Comparison of ENCODE assay signal across 1 cellular context in genomic region chr7:91264083-91264923, GRCh38.
A peak's percentile ranks its signal among the peaks of the same experiment; 100 is the strongest.
TF ChIP-seq lines count a peak whose summit lies in the region.

TSS of gene FZD1 (plus strand) at chr7:91264433. CDS start at chr7:91264881, 448 bp downstream.

TF ChIP-seq in K562, 482 proteins besides CTCF, POLR2A, EP300 and RAD21 (continued from another document and continues in another):
- TF ChIP-seq PRPF4 (IDR thresholded peaks at IDR 0.05; ENCODE audit: insufficient read depth, low read depth, low read length, poor library complexity, severe bottlenecking): no peak
- TF ChIP-seq NBN (IDR thresholded peaks at IDR 0.05; ENCODE audit: low read depth): peak; percentile 99
- no peak for TF ChIP-seq SETDB1 (IDR thresholded peaks at IDR 0.05; ENCODE audit: low read length)
- 0 out of 2 replicates have a peak, but pooled peaks have one; percentile 53 for TF ChIP-seq SMARCE1 (IDR thresholded peaks at IDR 0.05)
- TF ChIP-seq KLF6 (CRISPR knock-in tag; IDR thresholded peaks at IDR 0.05; ENCODE audit: borderline replicate concordance): peak; percentile 60; the same call in 1 of the 2 replicates
- no peak for TF ChIP-seq ZNF253 (CRISPR knock-in tag; conservative IDR thresholded peaks at IDR 0.05)
- no peak for TF ChIP-seq BACH1 (tag; IDR thresholded peaks at IDR 0.05)
- no peak for TF ChIP-seq RNF219 (CRISPR knock-in tag; IDR thresholded peaks at IDR 0.05)
- peak; percentile 82 for TF ChIP-seq SP1 (CRISPR knock-in tag; IDR thresholded peaks at IDR 0.05)
- no peak for TF ChIP-seq ZNF212 (CRISPR knock-in tag; IDR thresholded peaks at IDR 0.05)
- peak; percentile 34 for TF ChIP-seq CBFA2T3 (IDR thresholded peaks at IDR 0.05)
- no peak for TF ChIP-seq BRD9 (IDR thresholded peaks at IDR 0.05; ENCODE audit: low read depth, partially characterized antibody)
- peak; percentile 97 for TF ChIP-seq MTA3 (IDR thresholded peaks at IDR 0.05; ENCODE audit: borderline replicate concordance)
- TF ChIP-seq, protein P1, sequence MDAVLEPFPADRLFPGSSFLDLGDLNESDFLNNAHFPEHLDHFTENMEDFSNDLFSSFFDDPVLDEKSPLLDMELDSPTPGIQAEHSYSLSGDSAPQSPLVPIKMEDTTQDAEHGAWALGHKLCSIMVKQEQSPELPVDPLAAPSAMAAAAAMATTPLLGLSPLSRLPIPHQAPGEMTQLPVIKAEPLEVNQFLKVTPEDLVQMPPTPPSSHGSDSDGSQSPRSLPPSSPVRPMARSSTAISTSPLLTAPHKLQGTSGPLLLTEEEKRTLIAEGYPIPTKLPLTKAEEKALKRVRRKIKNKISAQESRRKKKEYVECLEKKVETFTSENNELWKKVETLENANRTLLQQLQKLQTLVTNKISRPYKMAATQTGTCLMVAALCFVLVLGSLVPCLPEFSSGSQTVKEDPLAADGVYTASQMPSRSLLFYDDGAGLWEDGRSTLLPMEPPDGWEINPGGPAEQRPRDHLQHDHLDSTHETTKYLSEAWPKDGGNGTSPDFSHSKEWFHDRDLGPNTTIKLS (IDR thresholded peaks at IDR 0.05; ENCODE audit: borderline replicate concordance, low read depth): peak; percentile 62; the same call in 1 of the 2 replicates
- TF ChIP-seq POLR2H (tag; IDR thresholded peaks at IDR 0.05; ENCODE audit: low read depth): peak; percentile 56; the same call in 1 of the 2 replicates
- no peak for TF ChIP-seq NFYB (IDR thresholded peaks at IDR 0.05; ENCODE audit: extremely low read depth, insufficient read length)
- peak; percentile 52 to 74; a peak in 2 of 4 replicates for TF ChIP-seq TBL1XR1 (IDR thresholded peaks at IDR 0.05; ENCODE audit: low read length in 2 of 2)
- TF ChIP-seq ZFP30 (CRISPR knock-in tag; IDR thresholded peaks at IDR 0.05; ENCODE audit: borderline replicate concordance): no peak
- no peak for TF ChIP-seq DNMT1 (IDR thresholded peaks at IDR 0.05)
- TF ChIP-seq TSC22D4 (tag; IDR thresholded peaks at IDR 0.05): no peak
- TF ChIP-seq ZNF316 (IDR thresholded peaks at IDR 0.05): no peak
- TF ChIP-seq NFIC (IDR thresholded peaks at IDR 0.05): peak; percentile 71
- TF ChIP-seq, protein P2, sequence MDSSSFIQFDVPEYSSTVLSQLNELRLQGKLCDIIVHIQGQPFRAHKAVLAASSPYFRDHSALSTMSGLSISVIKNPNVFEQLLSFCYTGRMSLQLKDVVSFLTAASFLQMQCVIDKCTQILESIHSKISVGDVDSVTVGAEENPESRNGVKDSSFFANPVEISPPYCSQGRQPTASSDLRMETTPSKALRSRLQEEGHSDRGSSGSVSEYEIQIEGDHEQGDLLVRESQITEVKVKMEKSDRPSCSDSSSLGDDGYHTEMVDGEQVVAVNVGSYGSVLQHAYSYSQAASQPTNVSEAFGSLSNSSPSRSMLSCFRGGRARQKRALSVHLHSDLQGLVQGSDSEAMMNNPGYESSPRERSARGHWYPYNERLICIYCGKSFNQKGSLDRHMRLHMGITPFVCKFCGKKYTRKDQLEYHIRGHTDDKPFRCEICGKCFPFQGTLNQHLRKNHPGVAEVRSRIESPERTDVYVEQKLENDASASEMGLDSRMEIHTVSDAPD (CRISPR knock-in tag; IDR thresholded peaks at IDR 0.05): no peak
- TF ChIP-seq ZNF217 (CRISPR knock-in tag; IDR thresholded peaks at IDR 0.05): no peak
- TF ChIP-seq ZNF395 (CRISPR knock-in tag; IDR thresholded peaks at IDR 0.05): no peak
- TF ChIP-seq, protein P3, sequence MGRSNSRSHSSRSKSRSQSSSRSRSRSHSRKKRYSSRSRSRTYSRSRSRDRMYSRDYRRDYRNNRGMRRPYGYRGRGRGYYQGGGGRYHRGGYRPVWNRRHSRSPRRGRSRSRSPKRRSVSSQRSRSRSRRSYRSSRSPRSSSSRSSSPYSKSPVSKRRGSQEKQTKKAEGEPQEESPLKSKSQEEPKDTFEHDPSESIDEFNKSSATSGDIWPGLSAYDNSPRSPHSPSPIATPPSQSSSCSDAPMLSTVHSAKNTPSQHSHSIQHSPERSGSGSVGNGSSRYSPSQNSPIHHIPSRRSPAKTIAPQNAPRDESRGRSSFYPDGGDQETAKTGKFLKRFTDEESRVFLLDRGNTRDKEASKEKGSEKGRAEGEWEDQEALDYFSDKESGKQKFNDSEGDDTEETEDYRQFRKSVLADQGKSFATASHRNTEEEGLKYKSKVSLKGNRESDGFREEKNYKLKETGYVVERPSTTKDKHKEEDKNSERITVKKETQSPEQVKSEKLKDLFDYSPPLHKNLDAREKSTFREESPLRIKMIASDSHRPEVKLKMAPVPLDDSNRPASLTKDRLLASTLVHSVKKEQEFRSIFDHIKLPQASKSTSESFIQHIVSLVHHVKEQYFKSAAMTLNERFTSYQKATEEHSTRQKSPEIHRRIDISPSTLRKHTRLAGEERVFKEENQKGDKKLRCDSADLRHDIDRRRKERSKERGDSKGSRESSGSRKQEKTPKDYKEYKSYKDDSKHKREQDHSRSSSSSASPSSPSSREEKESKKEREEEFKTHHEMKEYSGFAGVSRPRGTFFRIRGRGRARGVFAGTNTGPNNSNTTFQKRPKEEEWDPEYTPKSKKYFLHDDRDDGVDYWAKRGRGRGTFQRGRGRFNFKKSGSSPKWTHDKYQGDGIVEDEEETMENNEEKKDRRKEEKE (IDR thresholded peaks at IDR 0.05; ENCODE audit: borderline replicate concordance in 1 of 2, control insufficient read depth in 1 of 2, low read depth in 2 of 2, low read length in 1 of 2): 0 out of 4 replicates have a peak, but pooled peaks of 1 of the 2 experiments have one; percentile 56
- TF ChIP-seq, protein P4, sequence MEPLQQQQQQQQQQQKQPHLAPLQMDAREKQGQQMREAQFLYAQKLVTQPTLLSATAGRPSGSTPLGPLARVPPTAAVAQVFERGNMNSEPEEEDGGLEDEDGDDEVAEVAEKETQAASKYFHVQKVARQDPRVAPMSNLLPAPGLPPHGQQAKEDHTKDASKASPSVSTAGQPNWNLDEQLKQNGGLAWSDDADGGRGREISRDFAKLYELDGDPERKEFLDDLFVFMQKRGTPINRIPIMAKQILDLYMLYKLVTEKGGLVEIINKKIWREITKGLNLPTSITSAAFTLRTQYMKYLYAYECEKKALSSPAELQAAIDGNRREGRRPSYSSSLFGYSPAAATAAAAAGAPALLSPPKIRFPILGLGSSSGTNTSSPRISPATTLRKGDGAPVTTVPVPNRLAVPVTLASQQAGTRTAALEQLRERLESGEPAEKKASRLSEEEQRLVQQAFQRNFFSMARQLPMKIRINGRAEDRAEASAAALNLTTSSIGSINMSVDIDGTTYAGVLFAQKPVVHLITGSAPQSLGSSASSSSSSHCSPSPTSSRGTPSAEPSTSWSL (CRISPR knock-in tag; IDR thresholded peaks at IDR 0.05; ENCODE audit: borderline replicate concordance): no peak
- TF ChIP-seq TCF7L2 (IDR thresholded peaks at IDR 0.05; ENCODE audit: low read depth, low read length): no peak
- 0 out of 2 replicates have a peak, but pooled peaks have one; percentile 11 for TF ChIP-seq SRSF1 (IDR thresholded peaks at IDR 0.05; ENCODE audit: low read depth, low read length)
- TF ChIP-seq ZNF511 (CRISPR knock-in tag; IDR thresholded peaks at IDR 0.05): peak; percentile 15; the same call in 1 of the 2 replicates
- peak; percentile 100 for TF ChIP-seq PTBP1 (IDR thresholded peaks at IDR 0.05; ENCODE audit: low read depth, low read length)
- no peak for TF ChIP-seq PURB (CRISPR knock-in tag; IDR thresholded peaks at IDR 0.05; ENCODE audit: low read depth)
- TF ChIP-seq ZNF77 (CRISPR knock-in tag; IDR thresholded peaks at IDR 0.05): no peak
- no peak for TF ChIP-seq CLOCK (CRISPR knock-in tag; IDR thresholded peaks at IDR 0.05; ENCODE audit: borderline replicate concordance)
- no peak for TF ChIP-seq NFIX (CRISPR knock-in tag; IDR thresholded peaks at IDR 0.05; ENCODE audit: low read depth)
- TF ChIP-seq ZNF644 (tag; IDR thresholded peaks at IDR 0.05; ENCODE audit: low read depth): no peak; the same call in 1 of the 2 replicates
- TF ChIP-seq ZNF561 (CRISPR knock-in tag; conservative IDR thresholded peaks at IDR 0.05): no peak
- no peak for TF ChIP-seq ZFPM2 (CRISPR knock-in tag; IDR thresholded peaks at IDR 0.05)
- no peak for TF ChIP-seq RFX7 (CRISPR knock-in tag; IDR thresholded peaks at IDR 0.05)
- TF ChIP-seq, protein P5, sequence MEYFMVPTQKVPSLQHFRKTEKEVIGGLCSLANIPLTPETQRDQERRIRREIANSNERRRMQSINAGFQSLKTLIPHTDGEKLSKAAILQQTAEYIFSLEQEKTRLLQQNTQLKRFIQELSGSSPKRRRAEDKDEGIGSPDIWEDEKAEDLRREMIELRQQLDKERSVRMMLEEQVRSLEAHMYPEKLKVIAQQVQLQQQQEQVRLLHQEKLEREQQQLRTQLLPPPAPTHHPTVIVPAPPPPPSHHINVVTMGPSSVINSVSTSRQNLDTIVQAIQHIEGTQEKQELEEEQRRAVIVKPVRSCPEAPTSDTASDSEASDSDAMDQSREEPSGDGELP (CRISPR knock-in tag; IDR thresholded peaks at IDR 0.05; ENCODE audit: borderline replicate concordance): peak; percentile 91
- no peak; the same call in 1 of the 2 replicates for TF ChIP-seq TCFL5 (CRISPR knock-in tag; conservative IDR thresholded peaks at IDR 0.05)
- TF ChIP-seq XRCC4 (IDR thresholded peaks at IDR 0.05; ENCODE audit: extremely low read depth, insufficient read depth, insufficient read length): no peak
- TF ChIP-seq NFXL1 (CRISPR knock-in tag; IDR thresholded peaks at IDR 0.05): no peak
- TF ChIP-seq ZNF740 (CRISPR knock-in tag; IDR thresholded peaks at IDR 0.05): peak; percentile 47; the same call in 1 of the 2 replicates
- no peak; a peak in 1 of 4 replicates for TF ChIP-seq ZNF740 (tag; IDR thresholded peaks at IDR 0.05)
- TF ChIP-seq, protein P6, sequence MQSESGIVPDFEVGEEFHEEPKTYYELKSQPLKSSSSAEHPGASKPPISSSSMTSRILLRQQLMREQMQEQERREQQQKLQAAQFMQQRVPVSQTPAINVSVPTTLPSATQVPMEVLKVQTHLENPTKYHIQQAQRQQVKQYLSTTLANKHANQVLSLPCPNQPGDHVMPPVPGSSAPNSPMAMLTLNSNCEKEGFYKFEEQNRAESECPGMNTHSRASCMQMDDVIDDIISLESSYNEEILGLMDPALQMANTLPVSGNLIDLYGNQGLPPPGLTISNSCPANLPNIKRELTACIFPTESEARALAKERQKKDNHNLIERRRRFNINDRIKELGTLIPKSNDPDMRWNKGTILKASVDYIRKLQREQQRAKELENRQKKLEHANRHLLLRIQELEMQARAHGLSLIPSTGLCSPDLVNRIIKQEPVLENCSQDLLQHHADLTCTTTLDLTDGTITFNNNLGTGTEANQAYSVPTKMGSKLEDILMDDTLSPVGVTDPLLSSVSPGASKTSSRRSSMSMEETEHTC (IDR thresholded peaks at IDR 0.05): peak; percentile 36
- peak; percentile 87 for TF ChIP-seq POLR2G (IDR thresholded peaks at IDR 0.05; ENCODE audit: low read depth, low read length)
- no peak for TF ChIP-seq SRSF7 (optimal IDR thresholded peaks at IDR 0.05; ENCODE audit: low read depth, low read length)
